ENCODE assay signal across 7 cellular contexts in genomic region chrX:43148305-43148704, GRCh38.
"Had no signal": no experiment of that assay in that cellular context is flagged by ENCODE, and none has a peak within 500 bp of the region (broad histone marks: within the 10 kb centered on the region; RNA-seq: fewer than 3 reads in every experiment).

No MANE protein-coding gene starts in this region.

- H3K27ac Mint-ChIP-seq: HFFc6, IgD-negative memory B cell had no signal

- DNase-seq: GM23248, GOT3, H7, HFFc6 had no signal

- H3K36me3 Mint-ChIP-seq: IgD-negative memory B cell had no signal

- H3K4me3 Mint-ChIP-seq: HFFc6, IgD-negative memory B cell had no signal

- ATAC-seq: HCT116, HepG2 had no signal
